In the genomic region with DNA sequence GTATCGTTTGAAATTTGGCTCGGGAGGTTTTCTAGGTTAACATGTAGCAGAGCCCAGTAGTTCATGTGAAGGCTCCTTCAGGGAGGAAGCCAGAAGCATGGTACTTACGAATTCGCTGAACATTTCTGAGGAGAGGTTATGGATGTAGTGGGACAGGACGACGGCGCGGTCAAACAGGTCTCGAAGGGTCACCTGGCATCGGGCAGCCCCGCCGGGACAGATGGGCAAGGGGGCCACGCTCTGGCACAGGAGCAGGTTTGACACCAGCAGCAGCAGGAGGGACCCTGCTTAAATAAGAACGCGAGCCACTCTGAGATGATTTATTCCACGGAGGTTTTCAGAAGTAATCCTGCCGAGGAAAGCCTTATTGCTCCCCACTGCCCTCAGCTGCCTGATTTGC, we compare ENCODE assay signal across 23 cellular contexts. TPM values are rescaled to one million over a fixed set of nuclear protein-coding genes. Genes with fewer than 3 reads are reported as not detected.
"Had no signal": no experiment of that assay in that cellular context is flagged by ENCODE, and none has a peak within 500 bp of the region (broad histone marks: within the 10 kb centered on the region; RNA-seq: fewer than 3 reads in every experiment).

No MANE protein-coding gene starts in this region.

- H3K79me2 ChIP-seq: hepatocyte had no signal

- H3K27ac Mint-ChIP-seq: activated CD4-positive, alpha-beta memory T cell treated with anti-CD3 and anti-CD28 coated beads for 36 hours; activated CD8-positive, alpha-beta memory T cell treated with anti-CD3 and anti-CD28 coated beads, Interleukin-2, amount 10 ng/mL, durations not matched to agents 7 days and 5 days; activated naive CD4-positive, alpha-beta T cell treated with anti-CD3 and anti-CD28 coated beads, Interleukin-2, amount 10 ng/mL, durations not matched to agents 7 days and 5 days; naive thymus-derived CD4-positive, alpha-beta T cell had no signal

- ATAC-seq: activated CD8-positive, alpha-beta memory T cell treated with anti-CD3 and anti-CD28 coated beads, Interleukin-2, amount 10 ng/mL, durations not matched to agents 7 days and 5 days; gastroesophageal sphincter; left lung; mucosa of descending colon; naive thymus-derived CD4-positive, alpha-beta T cell had no signal

- H3K4me3 Mint-ChIP-seq: activated CD4-positive, alpha-beta memory T cell treated with anti-CD3 and anti-CD28 coated beads for 36 hours; activated CD8-positive, alpha-beta memory T cell treated with anti-CD3 and anti-CD28 coated beads, Interleukin-2, amount 10 ng/mL, durations not matched to agents 7 days and 5 days; activated naive CD4-positive, alpha-beta T cell treated with anti-CD3 and anti-CD28 coated beads, Interleukin-2, amount 10 ng/mL, durations not matched to agents 7 days and 5 days; naive thymus-derived CD4-positive, alpha-beta T cell had no signal

- H3K27ac ChIP-seq: cardiac muscle cell, dorsolateral prefrontal cortex, gastroesophageal sphincter, hepatocyte, left lung, right atrium auricular region, skin epidermis, transverse colon had no signal

- H3K9me3 ChIP-seq: gastroesophageal sphincter, left lung, mucosa of descending colon, right atrium auricular region, transverse colon had no signal

- H3K4me3 ChIP-seq: cardiac muscle cell, dorsolateral prefrontal cortex, gastroesophageal sphincter, hepatocyte, left lung, mucosa of descending colon, right atrium auricular region, skin epidermis, transverse colon had no signal

- H3K27me3 ChIP-seq: cardiac muscle cell, dorsolateral prefrontal cortex, gastroesophageal sphincter, hepatocyte, left lung, right atrium auricular region, transverse colon had no signal

- H2AFZ ChIP-seq: hepatocyte had no signal

- H3K27me3 Mint-ChIP-seq: activated CD4-positive, alpha-beta memory T cell treated with anti-CD3 and anti-CD28 coated beads for 36 hours; activated CD8-positive, alpha-beta memory T cell treated with anti-CD3 and anti-CD28 coated beads, Interleukin-2, amount 10 ng/mL, durations not matched to agents 7 days and 5 days; activated naive CD4-positive, alpha-beta T cell treated with anti-CD3 and anti-CD28 coated beads, Interleukin-2, amount 10 ng/mL, durations not matched to agents 7 days and 5 days had no signal

- H3K4me2 ChIP-seq: hepatocyte had no signal

- H3K9me3 Mint-ChIP-seq: activated naive CD4-positive, alpha-beta T cell treated with anti-CD3 and anti-CD28 coated beads, Interleukin-2, amount 10 ng/mL, durations not matched to agents 7 days and 5 days had no signal

- DNase-seq: activated CD4-positive, alpha-beta memory T cell treated with anti-CD3 and anti-CD28 coated beads for 36 hours; activated CD8-positive, alpha-beta memory T cell treated with anti-CD3 and anti-CD28 coated beads, Interleukin-2, amount 10 ng/mL, durations not matched to agents 7 days and 5 days; activated naive CD4-positive, alpha-beta T cell treated with anti-CD3 and anti-CD28 coated beads, Interleukin-2, amount 10 ng/mL, durations not matched to agents 7 days and 5 days; activated T-cell treated with anti-CD3 and anti-CD28 coated beads, Interleukin-2, amount 50 U/mL, for 1 hour; dorsolateral prefrontal cortex; erythroblast; islet precursor cell; mammary epithelial cell; mucosa of descending colon; naive thymus-derived CD4-positive, alpha-beta T cell; nucleus accumbens; stimulated activated CD4-positive, alpha-beta T cell treated with anti-CD3 and anti-CD28 coated beads, Interleukin-4, amount 100 ng/mL, for 4 hours; stimulated activated CD8-positive, alpha-beta memory T cell treated with anti-CD3 and anti-CD28 coated beads, Interleukin-4, amount 100 ng/mL, for 48 hours; stimulated activated naive CD4-positive, alpha-beta T cell treated with Interleukin-2 at 50 U/mL for 16 hours; substantia nigra; transverse colon had no signal

- H3K36me3 ChIP-seq: cardiac muscle cell, gastroesophageal sphincter, left lung, right atrium auricular region, transverse colon had no signal

- H3K36me3 Mint-ChIP-seq: activated CD4-positive, alpha-beta memory T cell treated with anti-CD3 and anti-CD28 coated beads for 36 hours; activated CD8-positive, alpha-beta memory T cell treated with anti-CD3 and anti-CD28 coated beads, Interleukin-2, amount 10 ng/mL, durations not matched to agents 7 days and 5 days; activated naive CD4-positive, alpha-beta T cell treated with anti-CD3 and anti-CD28 coated beads, Interleukin-2, amount 10 ng/mL, durations not matched to agents 7 days and 5 days; naive thymus-derived CD4-positive, alpha-beta T cell had no signal

- H3K4me1 Mint-ChIP-seq: activated CD8-positive, alpha-beta memory T cell treated with anti-CD3 and anti-CD28 coated beads, Interleukin-2, amount 10 ng/mL, durations not matched to agents 7 days and 5 days; activated naive CD4-positive, alpha-beta T cell treated with anti-CD3 and anti-CD28 coated beads, Interleukin-2, amount 10 ng/mL, durations not matched to agents 7 days and 5 days had no signal

- H3K4me1 ChIP-seq: left lung, right atrium auricular region, transverse colon had no signal

RNA-seq across cellular contexts. Expression of gene PRL, which starts 2.5 kb away (rescaled TPM):
- total RNA-seq: activated CD4-positive, alpha-beta memory T cell treated with anti-CD3 and anti-CD28 coated beads for 36 hours; activated CD8-positive, alpha-beta memory T cell treated with anti-CD3 and anti-CD28 coated beads, Interleukin-2, amount 10 ng/mL, durations not matched to agents 7 days and 5 days; cardiac muscle cell; dorsolateral prefrontal cortex; gastroesophageal sphincter; hepatocyte; mammary epithelial cell; mucosa of descending colon; naive thymus-derived CD4-positive, alpha-beta T cell; posterior vena cava; right atrium auricular region; transverse colon had no signal
- polyA plus RNA-seq: cardiac muscle cell; hepatocyte; mammary epithelial cell; naive thymus-derived CD4-positive, alpha-beta T cell had no signal
